19 cellular contexts compared by ENCODE assay signal in genomic region chr20:44765647-44766367, GRCh38. TPM values are rescaled to one million over a fixed set of nuclear protein-coding genes. Genes with fewer than 3 reads are reported as not detected.
DNase-seq lines count a peak whose midpoint lies in the region; ATAC-seq, FAIRE-seq and TF ChIP-seq lines count a peak whose summit lies in the region.
"Had no signal": no experiment of that assay in that cellular context is flagged by ENCODE, and none has a peak within 500 bp of the region (broad histone marks: within the 10 kb centered on the region; RNA-seq: fewer than 3 reads in every experiment).

No MANE protein-coding gene starts in this region.

- H4K20me1 ChIP-seq in IMR-90 (ENCODE audit: insufficient read depth, low read length), result no peaks in the 10 kb centered on the region

- H2BK20ac ChIP-seq in IMR-90 (ENCODE audit: low read depth, low read length), result no peak overlapping the region

- no peaks in the 10 kb centered on the region for H3K4me1 ChIP-seq in A549
- H3K4me1 ChIP-seq in IMR-90 (ENCODE audit: control insufficient read depth, insufficient read depth, low read length), result no peaks in the 10 kb centered on the region
- H3K4me1 ChIP-seq: tibial nerve had no signal

- H4K5ac ChIP-seq in IMR-90 (ENCODE audit: low read depth, low read length), result no peak overlapping the region

- no peak overlapping the region for H3K18ac ChIP-seq in IMR-90 (ENCODE audit: low read depth, low read length)

- no peak overlapping the region for H3K27ac ChIP-seq in A549
- no peak overlapping the region for H3K27ac ChIP-seq in IMR-90 (ENCODE audit: insufficient read depth, low read length)
- H3K27ac ChIP-seq in WERI-Rb-1, result peak overlapping the region; percentile 49
- H3K27ac ChIP-seq: right atrium auricular region, VCaP had no signal

- no peak overlapping the region for H3K4me3 ChIP-seq in A549
- H3K4me3 ChIP-seq in IMR-90 (ENCODE audit: insufficient read depth, low read depth, low read length), result no peak overlapping the region
- no peak overlapping the region for H3K4me3 ChIP-seq in WERI-Rb-1 (ENCODE audit: low read depth, low read length)
- H3K4me3 ChIP-seq: lung, right atrium auricular region, tibial nerve had no signal

- no peak overlapping the region for H3K9ac ChIP-seq in IMR-90 (ENCODE audit: low read depth, low read length)

- H2BK5ac ChIP-seq in IMR-90 (ENCODE audit: low read depth, low read length, poor library complexity, severe bottlenecking), result no peak overlapping the region

- H3K4ac ChIP-seq in IMR-90 (ENCODE audit: low read depth, low read length), result no peak overlapping the region

- dilution Hi-C loops in IMR-90 (cut with HindIII; ENCODE audit: low sequenced_read_pairs, unreplicated experiment), result no loop called here

- no peak overlapping the region for H4K91ac ChIP-seq in IMR-90 (ENCODE audit: insufficient read depth, low read depth, low read length)

- intact Hi-C loops in IMR-90 (cut with micrococcal nuclease), result no loop called here

- H2BK15ac ChIP-seq in IMR-90 (ENCODE audit: low read depth, low read length), result no peak overlapping the region

- 0 out of 3 replicates have a peak overlapping the region, but pooled peaks have one; percentile 2 for H3K4me2 ChIP-seq in A549
- H3K4me2 ChIP-seq in IMR-90 (ENCODE audit: low read depth, low read length), result no peak overlapping the region

- no peak overlapping the region for H3K56ac ChIP-seq in IMR-90 (ENCODE audit: extremely low read depth, insufficient read depth, low read length)

- no peak for TF ChIP-seq CTCF in A549 (IDR thresholded peaks at IDR 0.05)
- TF ChIP-seq CTCF in IMR-90 (conservative IDR thresholded peaks at IDR 0.05; ENCODE audit: low read depth, low read length), result no peak
- TF ChIP-seq CTCF in WERI-Rb-1 (IDR thresholded peaks at IDR 0.05; ENCODE audit: low read depth, low read length), result no peak

- BruUV-seq in IMR-90 (replicated peaks; lab: Mats Ljungman, UMichigan), result no TSS peak

- peaks cover 4% of the 10 kb centered on the region; the same call in 1 of the 2 replicates for H3K9me1 ChIP-seq in IMR-90 (ENCODE audit: insufficient read depth, low read length)

- in situ Hi-C loops in IMR-90 (cut with MboI; ENCODE audit: low sequenced_read_pairs), result no loop called here

- no peak for FAIRE-seq in A549 (lab: Jason Lieb, UNC)
- FAIRE-seq: GM19239 had no signal

- WGBS in A549 (ENCODE audit: missing lambda C conversion rate), result 36% methylated on average over 9 of the region's 9 CpGs
- WGBS in IMR-90 (ENCODE audit: extremely low coverage in 2 of 2, insufficient read length in 1 of 2), 2 experiments, result no CpG with 5 or more reads among the region's 9 CpGs

- peak; percentile 44 to 61; a peak in 4 of 6 replicates for ATAC-seq in A549
- ATAC-seq in IMR-90 (ENCODE audit: low read depth), result no peak
- no peak for ATAC-seq in HG02885 (IDR thresholded peaks at IDR 0.05; ENCODE audit: poor library complexity, unreplicated experiment)
- ATAC-seq in HG03442 (IDR thresholded peaks at IDR 0.05; ENCODE audit: unreplicated experiment), result no peak

- H2AFZ ChIP-seq in IMR-90 (replicated peaks; ENCODE audit: low read length, poor library complexity), result peak overlapping the region; percentile 52

- no peak overlapping the region for H4K8ac ChIP-seq in IMR-90 (ENCODE audit: low read depth in 2 of 2, low read length in 2 of 2)

- no peak overlapping the region for H3K23ac ChIP-seq in IMR-90 (ENCODE audit: low read depth, low read length)

- H3K36me3 ChIP-seq in IMR-90 (ENCODE audit: control insufficient read depth, insufficient read depth, low read length) (no peaks in the 10 kb centered on the region), WERI-Rb-1 (peaks cover 21% of the 10 kb centered on the region)
- H3K36me3 ChIP-seq: right atrium auricular region, tibial nerve had no signal

- no peak overlapping the region for H2AK5ac ChIP-seq in IMR-90 (ENCODE audit: low read depth, low read length)

- H3K14ac ChIP-seq in IMR-90 (replicated peaks; ENCODE audit: low read depth, low read length), result no peak overlapping the region

- TF ChIP-seq POLR2A in A549 (IDR thresholded peaks at IDR 0.05; ENCODE audit: low read length), result no peak
- TF ChIP-seq POLR2A in IMR-90 (IDR thresholded peaks at IDR 0.05; ENCODE audit: low read depth, low read length), result no peak

- TF ChIP-seq RAD21 in A549 (conservative IDR thresholded peaks at IDR 0.05 in 1 of 2, IDR thresholded peaks at IDR 0.05 in 1 of 2) (no peak), IMR-90 (IDR thresholded peaks at IDR 0.05; ENCODE audit: low read length) (no peak)

- H2BK120ac ChIP-seq in IMR-90 (ENCODE audit: low read depth, low read length), result no peak overlapping the region

- H3K27me3 ChIP-seq in IMR-90 (ENCODE audit: control insufficient read depth, insufficient read depth, low read length) (peaks cover 35% of the 10 kb centered on the region), WERI-Rb-1 (ENCODE audit: insufficient read depth, low read depth, severe bottlenecking) (no peaks in the 10 kb centered on the region)
- H3K27me3 ChIP-seq: right atrium auricular region had no signal

- H3K9me3 ChIP-seq in A549, result no peaks in the 10 kb centered on the region
- H3K9me3 ChIP-seq in IMR-90 (ENCODE audit: control insufficient read depth, insufficient read depth, low read length), result no peaks in the 10 kb centered on the region
- H3K9me3 ChIP-seq in WERI-Rb-1 (ENCODE audit: severe bottlenecking), result no peaks in the 10 kb centered on the region
- H3K9me3 ChIP-seq: right atrium auricular region, tibial nerve had no signal

- no peaks in the 10 kb centered on the region for H3K79me1 ChIP-seq in IMR-90 (ENCODE audit: low read depth in 1 of 2, low read length in 2 of 2)

- CTCF ChIA-PET in A549 (lab: Yijun Ruan, JAX), result interaction anchor here (1.4 to 2.9 kb wide), 3 partner anchors 9 to 101 kb away, joined by 4 to 9 read pairs (median 5); no protein-coding TSS in a partner anchor
- CTCF ChIA-PET in IMR-90 (lab: Yijun Ruan, JAX), result no interaction called here

- POLR2A ChIA-PET in A549 (lab: Yijun Ruan, JAX), result no interaction called here
- POLR2A ChIA-PET in IMR-90 (lab: Charles Lee; ENCODE audit: unreplicated experiment), result no interaction called here

- TF ChIP-seq EP300 in A549 (IDR thresholded peaks at IDR 0.05), result no peak

- H2AK9ac ChIP-seq in IMR-90 (replicated peaks; ENCODE audit: low read depth, low read length, poor library complexity), result no peak overlapping the region

- DNase-seq in A549 (ENCODE audit: low read depth in 1 of 2, low spot score in 1 of 2), result peak in 1 of 2 experiments; percentile 37
- no peak for DNase-seq in IMR-90
- DNase-seq in WERI-Rb-1, result no peak
- peak; percentile 65 for DNase-seq in islet precursor cell
- DNase-seq in glomerular visceral epithelial cell (ENCODE audit: extremely low spot score), result no peak
- DNase-seq in iPS-NIHi7 (ENCODE audit: extremely low spot score), result no peak
- DNase-seq: activated naive CD4-positive, alpha-beta T cell treated with Interleukin-2 at 50 U/mL for 16 hours; NCI-H1436; NCI-H526; stimulated activated CD8-positive, alpha-beta memory T cell treated with anti-CD3 and anti-CD28 coated beads, Interleukin-4, amount 100 ng/mL, for 48 hours; SW 1271 had no signal

TF ChIP-seq in A549, 52 proteins besides CTCF, POLR2A, EP300 and RAD21:
- TF ChIP-seq ESRRA (IDR thresholded peaks at IDR 0.05; ENCODE audit: borderline replicate concordance, low read length), result no peak
TF ChIP-seq in A549: peak in this region for 0.

TF ChIP-seq in IMR-90, 13 proteins besides CTCF, POLR2A, EP300 and RAD21 (continues in another document):
- no peak for TF ChIP-seq MXI1 (IDR thresholded peaks at IDR 0.05; ENCODE audit: borderline replicate concordance, low read depth, low read length)
- TF ChIP-seq MAFK (IDR thresholded peaks at IDR 0.05; ENCODE audit: low read depth, low read length), result no peak
- TF ChIP-seq ELK1 (IDR thresholded peaks at IDR 0.05; ENCODE audit: borderline replicate concordance, low read depth, low read length), result no peak

RNA-seq across cellular contexts. Expression of gene KCNK15, which starts 20.1 kb away (rescaled TPM):
- polyA plus RNA-seq in A549 (2011; rRNA removed), result 0.33 and 0.49 TPM in 2 replicates
- 0.73 and 1.3 TPM in 2 replicates for polyA plus RNA-seq in A549 (2012; cell fraction: cytosol; rRNA removed)
- 0.76 and 0.90 TPM in 2 replicates for polyA plus RNA-seq in A549 (2012; cell fraction: nucleus; rRNA removed)
- 0.41 to 0.67 TPM (median 0.43 TPM) in 3 replicates for polyA plus RNA-seq in A549 (2017; fragmentation: RNase III; extraction: RNeasy Plus Mini Kit Qiagen cat#74134 plus additional on column Dnase treatment)
- polyA minus RNA-seq in A549 (2011; rRNA and poly(A)+ RNA removed), result 0.58 and 0.66 TPM in 2 replicates
- total RNA-seq in IMR-90 (2012; rRNA removed), result not detected in 2 replicates
- polyA plus RNA-seq in IMR-90 (2012; rRNA removed), result not detected in 2 replicates
- polyA plus RNA-seq in IMR-90 (2012; cell fraction: cytosol; rRNA removed), result not detected in 2 replicates
- polyA plus RNA-seq in IMR-90 (2012; cell fraction: nucleus; rRNA removed; ENCODE audit: low replicate concordance), result not detected in 2 replicates

RNA-seq across cellular contexts. Expression of gene RIMS4, which starts 44.5 kb away (rescaled TPM):
- polyA plus RNA-seq in A549 (2011; rRNA removed) (0.39 and 0.56 TPM in 2 replicates), A549 (2017; fragmentation: RNase III; extraction: RNeasy Plus Mini Kit Qiagen cat#74134 plus additional on column Dnase treatment) (1.3 to 1.6 TPM (median 1.3 TPM) in 3 replicates), IMR-90 (2012; rRNA removed) (not detected in 2 replicates)
- polyA plus RNA-seq in A549 (2012; cell fraction: cytosol; rRNA removed), result 0.73 and 0.95 TPM in 2 replicates
- 1.00 and 1.1 TPM in 2 replicates for polyA plus RNA-seq in A549 (2012; cell fraction: nucleus; rRNA removed)
- polyA minus RNA-seq in A549 (2011; rRNA and poly(A)+ RNA removed), result 0.83 and 0.91 TPM in 2 replicates
- total RNA-seq in IMR-90 (2012; rRNA removed), result not detected in 2 replicates
- not detected in 2 replicates for polyA plus RNA-seq in IMR-90 (2012; cell fraction: cytosol; rRNA removed)
- polyA plus RNA-seq in IMR-90 (2012; cell fraction: nucleus; rRNA removed; ENCODE audit: low replicate concordance), result not detected in 2 replicates
- total RNA-seq: fibroblast of villous mesenchyme had no signal

RNA-seq across cellular contexts. Expression of gene CCN5, which starts 50.6 kb away (rescaled TPM):
- polyA plus RNA-seq in A549 (2011; rRNA removed) (9.9 and 10.1 TPM in 2 replicates), A549 (2017; fragmentation: RNase III; extraction: RNeasy Plus Mini Kit Qiagen cat#74134 plus additional on column Dnase treatment) (11.1 to 13.9 TPM (median 12.3 TPM) in 3 replicates), IMR-90 (2012; rRNA removed) (not detected in 2 replicates)
- polyA plus RNA-seq in A549 (2012; cell fraction: cytosol; rRNA removed), result 32.0 and 52.5 TPM in 2 replicates
- polyA plus RNA-seq in A549 (2012; cell fraction: nucleus; rRNA removed), result 59.4 and 69.8 TPM in 2 replicates
- 4.5 and 6.9 TPM in 2 replicates for polyA minus RNA-seq in A549 (2011; rRNA and poly(A)+ RNA removed)
- not detected in 2 replicates for total RNA-seq in IMR-90 (2012; rRNA removed)
- 0.12 TPM in 1 of 2 replicates, not detected in the other for polyA plus RNA-seq in IMR-90 (2012; cell fraction: cytosol; rRNA removed)
- polyA plus RNA-seq in IMR-90 (2012; cell fraction: nucleus; rRNA removed; ENCODE audit: low replicate concordance), result 0.02 and 0.13 TPM in 2 replicates

Comparison
In these comparisons a context has a peak if more than half of its experiments do, and no peak if none do; other contexts are left out.
1. ATAC-seq: peak in A549 (2 of 2); none in IMR-90 (single experiment), HG02885 (single experiment) and HG03442 (single experiment).
2. RNA of gene CCN5, which starts 50.6 kb away (polyA plus RNA-seq): 9.9 to 69.8 TPM in A549; 0.02 to 0.13 TPM in IMR-90; every median in the first group is over 4 times any median in the second.